In the genomic region with DNA sequence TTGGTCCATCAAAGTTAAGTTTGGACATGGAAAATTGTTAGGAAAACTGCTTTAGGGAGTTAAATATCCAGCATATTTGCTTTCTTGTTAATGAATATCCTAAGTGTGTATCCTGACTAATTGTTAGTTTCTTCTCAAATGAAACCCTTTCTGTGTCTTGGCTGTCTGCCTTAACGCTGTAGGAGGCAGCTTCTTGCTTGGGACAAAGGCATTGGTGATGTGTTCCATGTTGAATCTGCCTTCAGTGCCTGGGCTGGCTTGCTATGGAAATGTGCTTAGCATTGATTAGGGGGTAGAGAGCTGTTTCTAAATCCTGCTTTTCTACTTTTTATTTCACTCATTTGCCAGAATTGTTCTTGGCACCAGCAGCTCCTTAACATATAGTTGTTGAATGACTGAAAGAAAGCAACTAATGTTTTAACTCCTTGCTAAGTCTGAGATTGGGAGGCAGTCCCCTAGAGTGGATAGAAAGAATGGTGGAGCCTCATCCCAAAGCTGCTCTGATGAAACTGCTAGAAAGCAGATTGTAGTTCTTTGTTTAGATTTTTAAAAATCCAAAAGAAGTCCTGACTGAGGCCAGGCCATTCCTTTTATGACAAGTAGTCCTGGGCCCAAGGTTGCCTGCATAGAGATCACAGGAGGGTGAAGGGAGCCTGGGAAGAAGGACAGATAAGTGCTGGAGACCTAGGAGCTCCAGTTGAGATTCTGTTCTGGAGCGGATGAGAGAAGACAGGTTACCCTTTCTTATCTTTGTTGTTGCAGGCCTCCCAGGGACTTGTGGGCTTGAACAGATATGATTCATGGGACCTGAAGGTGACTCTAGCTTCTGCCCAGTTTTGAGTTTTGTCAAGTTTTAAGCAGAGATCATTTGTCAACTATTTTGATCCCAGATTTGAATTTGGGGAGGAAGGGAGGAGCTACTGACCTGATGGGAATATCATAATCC, we compare ENCODE assay signal across 15 cellular contexts. TPM values are rescaled to one million over a fixed set of nuclear protein-coding genes. Genes with fewer than 3 reads are reported as not detected.
DNase-seq lines count a peak whose midpoint lies in the region; ATAC-seq, FAIRE-seq and TF ChIP-seq lines count a peak whose summit lies in the region.
"Had no signal": no experiment of that assay in that cellular context is flagged by ENCODE, and none has a peak within 500 bp of the region (broad histone marks: within the 10 kb centered on the region; RNA-seq: fewer than 3 reads in every experiment).

No MANE protein-coding gene starts in this region.

- in situ Hi-C loops in K562 (cut with MboI): no loop called here

- H3K27me3 ChIP-seq in K562 (ENCODE audit: control insufficient read depth in 2 of 2, insufficient read depth in 2 of 2, low read length in 2 of 2): no peaks in the 10 kb centered on the region

- FAIRE-seq in K562 (lab: Jason Lieb, UNC): peak; percentile 99
- FAIRE-seq: GM18507 had no signal

- H3K4me3 Mint-ChIP-seq in T-helper 17 cell: peak overlapping the region; percentile 75

- H2AFZ ChIP-seq in K562 (ENCODE audit: low read depth, low read length): no peak overlapping the region

- peaks cover 19% of the 10 kb centered on the region for H3K36me3 Mint-ChIP-seq in T-helper 17 cell (ENCODE audit: low read depth)

- no peak for DNase-seq in activated CD4-positive, CD25-positive, alpha-beta regulatory T cell (lab: John Stamatoyannopoulos, UW)
- DNase-seq in T-helper 17 cell (no peak), K562 (ENCODE audit: extremely low read depth in 1 of 4, low spot score in 3 of 4) (peak; percentile 73 to 95 (median 86)), putamen (ENCODE audit: low spot score) (peak; percentile 21), NCI-H1436 treated with DMSO at 0.1 percent for 48 hours (lab: John Stamatoyannopoulos, UW) (no peak)
- DNase-seq in stimulated activated CD4-positive, alpha-beta T cell treated with anti-CD3 and anti-CD28 coated beads, Interleukin-15, amount 100 ng/mL, for 24 hours: no peak
- DNase-seq: 8988T, Caco-2, GOT3, KG1, NCI-H524, RPMI8226 had no signal

- no peaks in the 10 kb centered on the region for H3K27me3 Mint-ChIP-seq in T-helper 17 cell

- H3K4me2 ChIP-seq in K562 (ENCODE audit: insufficient read depth, low read length): peak overlapping the region; percentile 59; the same call in 1 of the 2 replicates

- TF ChIP-seq RAD21 in K562 (CRISPR knock-in tag; conservative IDR thresholded peaks at IDR 0.05 in 1 of 2, IDR thresholded peaks at IDR 0.05 in 1 of 2): no peak

- H3K9me3 ChIP-seq in T-helper 17 cell (ENCODE audit: control insufficient read depth, low read length, poor library complexity, severe bottlenecking): no peaks in the 10 kb centered on the region
- no peaks in the 10 kb centered on the region for H3K9me3 ChIP-seq in K562 (replicated peaks; ENCODE audit: control insufficient read depth, insufficient read depth, low read depth, low read length)
- H3K9me3 ChIP-seq: Caco-2 had no signal

- TF ChIP-seq POLR2A in K562 (conservative IDR thresholded peaks at IDR 0.05): no peak

- intact Hi-C loops in K562 (cut with micrococcal nuclease): loop anchor here (1.0 kb wide), 2 partner anchors 14 to 242 kb away; no protein-coding TSS in a partner anchor

- peaks cover 11 to 58% of the 10 kb centered on the region in 2 experiments for H3K4me1 ChIP-seq in K562 (replicated peaks in 1 of 2; ENCODE audit: control insufficient read depth in 2 of 2, insufficient read depth in 2 of 2, low read length in 2 of 2)
- H3K4me1 ChIP-seq: Caco-2 had no signal

- 7% methylated on average over 2 of the region's 2 CpGs for WGBS in K562 (ENCODE audit: insufficient coverage, low coverage, missing lambda C conversion rate)

- peak overlapping the region; percentile 98 for H3K27ac Mint-ChIP-seq in T-helper 17 cell

- peaks cover 31% of the 10 kb centered on the region; the same call in 1 of the 3 replicates for H3K79me2 ChIP-seq in K562 (ENCODE audit: control insufficient read depth, insufficient read depth, low read length)

- peaks cover 15% of the 10 kb centered on the region for H4K20me1 ChIP-seq in K562 (replicated peaks; ENCODE audit: control insufficient read depth, insufficient read depth, low read length)

- H3K4me3 ChIP-seq in K562: no peak overlapping the region

- CTCF ChIA-PET in K562 (lab: Yijun Ruan, JAX; ENCODE audit: low intra/inter-chr PET ratio): no interaction called here

- H3K4me1 Mint-ChIP-seq in T-helper 17 cell: peaks cover 76% of the 10 kb centered on the region

- POLR2A ChIA-PET in K562 (lab: Yijun Ruan, JAX): interaction anchor here (0.5 to 1.5 kb wide), 10 partner anchors 9 to 39 kb away, joined by 3 to 15 read pairs (median 4); partner anchors contain the start of genes DPH3 and OXNAD1

- peak; percentile 98 for TF ChIP-seq EP300 in K562 (IDR thresholded peaks at IDR 0.05; ENCODE audit: low read length)

- no TSS peak for BruUV-seq in K562 (replicated peaks; lab: Mats Ljungman, UMichigan)

- H3K27ac ChIP-seq in K562 (ENCODE audit: extremely low read depth, low read depth, low read length): peak overlapping the region; percentile 54

- peak overlapping the region in 1 of 2 experiments; percentile 4; a peak in 1 of 4 replicates for H3K9ac ChIP-seq in K562 (ENCODE audit: insufficient read depth in 1 of 2, low read depth in 2 of 2, low read length in 2 of 2)

- peak; percentile 25 to 32 for ATAC-seq in activated CD4-positive, CD25-positive, alpha-beta regulatory T cell treated with anti-CD3 and anti-CD28 coated beads, Interleukin-2, amount 50 U/mL, for 24 hours
- no peak for ATAC-seq in T-helper 17 cell
- ATAC-seq in K562: peak; percentile 90
- ATAC-seq in GM18861 (IDR thresholded peaks at IDR 0.05; ENCODE audit: unreplicated experiment): no peak

- TF ChIP-seq CTCF in K562 (IDR thresholded peaks at IDR 0.05 in 2 of 3, conservative IDR thresholded peaks at IDR 0.05 in 1 of 3; ENCODE audit: insufficient read depth in 2 of 3, low read depth in 1 of 3, low read length in 3 of 3): no peak; a peak in 1 of 6 replicates

- peaks cover 87% of the 10 kb centered on the region for H3K36me3 ChIP-seq in K562 (ENCODE audit: control insufficient read depth, insufficient read depth, low read length)

- H3K9me1 ChIP-seq in K562 (ENCODE audit: control insufficient read depth, insufficient read depth, low read length): peaks cover 4% of the 10 kb centered on the region

TF ChIP-seq in K562, 482 proteins besides CTCF, POLR2A, EP300 and RAD21 (continues in another document):
- TF ChIP-seq HIVEP1 (CRISPR knock-in tag; IDR thresholded peaks at IDR 0.05): no peak
- TF ChIP-seq RUNX1 (IDR thresholded peaks at IDR 0.05; ENCODE audit: low read depth): no peak
- TF ChIP-seq CSDE1 (IDR thresholded peaks at IDR 0.05): no peak
- TF ChIP-seq EP400 (IDR thresholded peaks at IDR 0.05): peak; percentile 42; the same call in 1 of the 2 replicates
- no peak for TF ChIP-seq SIN3B (IDR thresholded peaks at IDR 0.05; ENCODE audit: low read depth)
- no peak for TF ChIP-seq ZKSCAN1 (IDR thresholded peaks at IDR 0.05; ENCODE audit: low read depth, low read length)
- no peak for TF ChIP-seq ZNF253 (CRISPR knock-in tag; conservative IDR thresholded peaks at IDR 0.05)
- no peak for TF ChIP-seq ZNF232 (CRISPR knock-in tag; IDR thresholded peaks at IDR 0.05)
- peak; percentile 85 for TF ChIP-seq HDAC3 (IDR thresholded peaks at IDR 0.05; ENCODE audit: borderline replicate concordance, partially characterized antibody)
- TF ChIP-seq SNIP1 (IDR thresholded peaks at IDR 0.05; ENCODE audit: low read depth): no peak

RNA-seq across cellular contexts. Expression of gene OXNAD1, which starts 39.3 kb away (rescaled TPM):
- total RNA-seq in T-helper 17 cell: 10 to 100 TPM; 73.1 to 89.3 TPM
- total RNA-seq in K562 (2011; cell fraction: chromatin; rRNA removed; ENCODE audit: low replicate concordance): 95.1 and 114 TPM in 2 replicates
- 55.7 and 63.8 TPM in 2 replicates for total RNA-seq in K562 (2011; cell fraction: nucleolus; rRNA removed)
- total RNA-seq in K562 (2011; cell fraction: nucleoplasm; rRNA removed): 70.1 and 91.8 TPM in 2 replicates
- 41.2 and 41.6 TPM in 2 replicates for total RNA-seq in K562 (2014; rRNA removed)
- total RNA-seq in K562 (2014; rRNA removed; fragmentation: Illumina TruSeq; extraction: Trizol): 43.6 and 49.4 TPM in 2 replicates
- 37.7 and 41.1 TPM in 2 replicates for total RNA-seq in K562 (2015; rRNA removed; fragmentation: Illumina TruSeq; extraction: Trizol)
- 38.9 and 40.9 TPM in 2 replicates for total RNA-seq in K562 (2021)
- 35.5 and 44.4 TPM in 2 replicates for polyA plus RNA-seq in K562 (2011; rRNA removed)
- polyA plus RNA-seq in K562 (2011; cell fraction: cytosol; rRNA removed): 19.0 and 27.9 TPM in 2 replicates
- 38.4 and 44.0 TPM in 2 replicates for polyA plus RNA-seq in K562 (2011; cell fraction: nucleus; rRNA removed)
- 25.3 and 33.7 TPM in 2 replicates for polyA plus RNA-seq in K562 (2012)
- polyA plus RNA-seq in K562 (2014; fragmentation: Illumina TruSeq; extraction: Trizol): 42.9 and 44.1 TPM in 2 replicates
- polyA plus RNA-seq in K562 (2014; fragmentation: Nextera tagmentation; extraction: Ambion mirVana): 10 to 100 TPM; 12.8 to 14.5 TPM
- 33.0 and 38.2 TPM in 2 replicates for polyA plus RNA-seq in K562 (2014; rRNA removed)
- 63.7 and 64.9 TPM in 2 replicates for polyA minus RNA-seq in K562 (2011; rRNA and poly(A)+ RNA removed)
- 19.3 and 23.3 TPM in 2 replicates for polyA minus RNA-seq in K562 (2011; cell fraction: cytosol; rRNA and poly(A)+ RNA removed)
- 54.3 and 94.4 TPM in 2 replicates for polyA minus RNA-seq in K562 (2011; cell fraction: nucleus; rRNA and poly(A)+ RNA removed)

RNA-seq across cellular contexts. Expression of gene DPH3, which starts 39.6 kb away (rescaled TPM):
- total RNA-seq in T-helper 17 cell: 10 to 100 TPM; 16.1 to 22.8 TPM
- total RNA-seq in K562 (2011; cell fraction: chromatin; rRNA removed; ENCODE audit: low replicate concordance): 3.7 and 8.1 TPM in 2 replicates
- 3.0 and 3.2 TPM in 2 replicates for total RNA-seq in K562 (2011; cell fraction: nucleolus; rRNA removed)
- total RNA-seq in K562 (2011; cell fraction: nucleoplasm; rRNA removed): 6.1 and 11.6 TPM in 2 replicates
- total RNA-seq in K562 (2014; rRNA removed): 15.9 and 16.0 TPM in 2 replicates
- total RNA-seq in K562 (2014; rRNA removed; fragmentation: Illumina TruSeq; extraction: Trizol): 32.8 and 34.2 TPM in 2 replicates
- 26.9 and 30.3 TPM in 2 replicates for total RNA-seq in K562 (2015; rRNA removed; fragmentation: Illumina TruSeq; extraction: Trizol)
- 44.0 and 46.0 TPM in 2 replicates for total RNA-seq in K562 (2021)
- polyA plus RNA-seq in K562 (2011; rRNA removed): 48.3 and 62.7 TPM in 2 replicates
- polyA plus RNA-seq in K562 (2011; cell fraction: cytosol; rRNA removed): 8.6 and 12.8 TPM in 2 replicates
- polyA plus RNA-seq in K562 (2011; cell fraction: nucleus; rRNA removed): 5.3 and 11.8 TPM in 2 replicates
- 26.1 and 35.0 TPM in 2 replicates for polyA plus RNA-seq in K562 (2012)
- 36.6 and 38.7 TPM in 2 replicates for polyA plus RNA-seq in K562 (2014; fragmentation: Illumina TruSeq; extraction: Trizol)
- 100 to 1,000 TPM; 131 TPM for polyA plus RNA-seq in K562 (2014; fragmentation: Nextera tagmentation; extraction: Ambion mirVana)
- polyA plus RNA-seq in K562 (2014; rRNA removed): 27.2 and 28.3 TPM in 2 replicates
- polyA minus RNA-seq in K562 (2011; rRNA and poly(A)+ RNA removed): 24.8 and 26.0 TPM in 2 replicates
- polyA minus RNA-seq in K562 (2011; cell fraction: cytosol; rRNA and poly(A)+ RNA removed): 11.1 and 12.0 TPM in 2 replicates
- polyA minus RNA-seq in K562 (2011; cell fraction: nucleus; rRNA and poly(A)+ RNA removed): 5.1 and 9.1 TPM in 2 replicates

Comparison
In these comparisons a context has a peak if more than half of its experiments do, and no peak if none do; other contexts are left out.
1. ATAC-seq: peak in activated CD4-positive, CD25-positive, alpha-beta regulatory T cell treated with anti-CD3 and anti-CD28 coated beads, Interleukin-2, amount 50 U/mL, for 24 hours (2 of 2) and K562 (single experiment); none in T-helper 17 cell (single experiment) and GM18861 (single experiment).
2. DNase-seq: peak in K562 (4 of 4) and putamen (single experiment); none in activated CD4-positive, CD25-positive, alpha-beta regulatory T cell (0 of 4), T-helper 17 cell (0 of 3), NCI-H1436 treated with DMSO at 0.1 percent for 48 hours (single experiment) and stimulated activated CD4-positive, alpha-beta T cell treated with anti-CD3 and anti-CD28 coated beads, Interleukin-15, amount 100 ng/mL, for 24 hours (single experiment).